12 cellular contexts compared by ENCODE assay signal in the genomic region with DNA sequence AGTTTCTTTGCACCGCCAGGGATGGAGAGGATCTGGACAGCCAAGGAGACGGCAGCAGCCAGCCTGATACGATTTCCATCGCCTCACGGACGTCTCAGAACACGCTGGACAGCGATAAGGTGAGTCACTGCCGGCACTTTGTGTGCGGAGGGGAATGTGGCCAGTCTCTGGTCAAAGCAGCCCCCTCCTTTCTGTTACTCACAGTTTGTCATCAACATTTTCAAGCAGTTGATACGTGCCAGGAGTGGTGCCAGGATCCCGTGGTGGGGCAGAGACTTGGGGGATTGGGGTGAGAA.
DNase-seq lines count a peak whose midpoint lies in the region; ATAC-seq and TF ChIP-seq lines count a peak whose summit lies in the region.
"Had no signal": no experiment of that assay in that cellular context is flagged by ENCODE, and none has a peak within 500 bp of the region (broad histone marks: within the 10 kb centered on the region; RNA-seq: fewer than 3 reads in every experiment).

No MANE protein-coding gene starts in this region.

- H3K4me1 ChIP-seq in foreskin keratinocyte, result no peaks in the 10 kb centered on the region
- peaks cover 0 to 17% (median 8%) of the 10 kb centered on the region in 5 donors for H3K4me1 ChIP-seq in subcutaneous abdominal adipose tissue (ENCODE audit: control insufficient read depth in 5 of 5, insufficient read depth in 5 of 5, low read length in 5 of 5)

- no peak overlapping the region for H3K9ac ChIP-seq in subcutaneous abdominal adipose tissue (ENCODE audit: low read length in 5 of 5)

- H3K27me3 ChIP-seq in foreskin keratinocyte (no peaks in the 10 kb centered on the region), subcutaneous abdominal adipose tissue (ENCODE audit: control insufficient read depth in 5 of 5, insufficient read depth in 4 of 5, low read length in 5 of 5) (no peaks in the 10 kb centered on the region)

- H3K27ac ChIP-seq in foreskin keratinocyte, result no peak overlapping the region
- peak overlapping the region; percentile 54 for H3K27ac ChIP-seq in subcutaneous abdominal adipose tissue (ENCODE audit: low read depth, low read length)
- H3K27ac ChIP-seq: SK-N-MC had no signal

- H3K4me3 ChIP-seq in subcutaneous abdominal adipose tissue (ENCODE audit: low read depth in 1 of 5, low read length in 5 of 5), result no peak overlapping the region
- H3K4me3 ChIP-seq: SK-N-MC had no signal

- peaks cover 13 to 55% (median 37%) of the 10 kb centered on the region in 5 donors for H3K36me3 ChIP-seq in subcutaneous abdominal adipose tissue (ENCODE audit: control insufficient read depth in 5 of 5, insufficient read depth in 5 of 5, low read length in 5 of 5)

- H3K9me3 ChIP-seq in subcutaneous abdominal adipose tissue (ENCODE audit: control insufficient read depth in 5 of 5, low read length in 5 of 5), result no peaks in the 10 kb centered on the region

- ATAC-seq in foreskin keratinocyte (peak; percentile 85), GM19455 (IDR thresholded peaks at IDR 0.05; ENCODE audit: unreplicated experiment) (no peak), HG03039 (IDR thresholded peaks at IDR 0.05; ENCODE audit: unreplicated experiment) (no peak)
- ATAC-seq: activated naive CD8-positive, alpha-beta T cell treated with anti-CD3 and anti-CD28 coated beads, Interleukin-2, amount 50 U/mL, for 24 hours had no signal

- TF ChIP-seq CTCF in foreskin keratinocyte (conservative IDR thresholded peaks at IDR 0.05), result no peak

- peak; percentile 85 for DNase-seq in HK-2 (ENCODE audit: unreplicated experiment)
- DNase-seq in amniotic epithelial cell (ENCODE audit: low read depth), result peak; percentile 91
- DNase-seq in foreskin keratinocyte, result peak; percentile 71 to 87
- no peak for DNase-seq in stimulated activated CD4-positive, alpha-beta T cell treated with anti-CD3 and anti-CD28 coated beads, Interleukin-1b, Interleukin-23, amount 100 ng/mL, for 48 hours
- no peak for DNase-seq in activated CD4-positive, alpha-beta T cell treated with anti-CD3 and anti-CD28 coated beads for 4 hours
- DNase-seq: activated CD4-positive, alpha-beta memory T cell treated with anti-CD3 and anti-CD28 coated beads for 36 hours; activated naive CD8-positive, alpha-beta T cell treated with anti-CD3 and anti-CD28 coated beads, Interleukin-2, amount 50 U/mL, for 24 hours; NCI-H2171 treated with DMSO at 0.1 percent for 48 hours had no signal

Comparison
In these comparisons a context has a peak if more than half of its experiments do, and no peak if none do; other contexts are left out.
1. DNase-seq: peak in HK-2 (single experiment), amniotic epithelial cell (single experiment) and foreskin keratinocyte (2 of 2); none in stimulated activated CD4-positive, alpha-beta T cell treated with anti-CD3 and anti-CD28 coated beads, Interleukin-1b, Interleukin-23, amount 100 ng/mL, for 48 hours (single experiment) and activated CD4-positive, alpha-beta T cell treated with anti-CD3 and anti-CD28 coated beads for 4 hours (0 of 2).